9 cellular contexts compared by ENCODE assay signal in the genomic region with DNA sequence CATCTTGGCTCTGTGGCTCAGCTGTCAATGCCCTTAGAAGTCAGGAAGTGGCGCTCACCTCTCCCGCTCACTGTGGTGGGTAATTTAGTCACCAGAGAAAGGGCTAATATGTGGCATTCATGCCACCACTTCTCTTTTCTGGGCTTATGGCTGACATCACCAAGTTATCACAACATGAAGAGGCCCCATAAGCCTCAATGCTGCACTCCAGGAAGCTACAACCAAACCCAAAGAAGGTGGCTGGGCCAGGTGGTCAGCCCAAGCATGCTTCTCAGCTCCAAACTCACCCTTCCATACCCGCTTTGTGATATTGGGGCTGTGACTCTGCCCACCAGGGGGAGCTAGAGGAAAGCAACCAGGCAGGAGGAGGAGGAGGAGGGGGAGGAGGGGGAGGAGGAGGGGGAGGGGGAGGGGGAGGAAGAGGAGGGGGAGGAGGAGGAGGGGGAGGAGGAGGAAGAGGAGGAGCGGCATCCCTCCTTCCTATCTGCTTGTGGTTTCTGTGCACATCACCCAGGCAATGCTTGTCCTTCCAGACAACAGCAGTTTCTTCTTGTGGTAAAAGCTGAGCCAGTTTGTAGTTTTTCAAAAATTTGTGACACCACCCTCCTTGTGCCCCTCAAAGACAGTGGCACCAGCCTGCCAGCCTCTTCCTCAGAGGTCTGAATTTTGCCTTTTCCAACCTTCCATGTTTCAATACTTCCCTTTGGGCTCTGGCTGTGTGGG. TPM values are rescaled to one million over a fixed set of nuclear protein-coding genes. Genes with fewer than 3 reads are reported as not detected.
DNase-seq lines count a peak whose midpoint lies in the region; ATAC-seq and TF ChIP-seq lines count a peak whose summit lies in the region.
"Had no signal": no experiment of that assay in that cellular context is flagged by ENCODE, and none has a peak within 500 bp of the region (broad histone marks: within the 10 kb centered on the region; RNA-seq: fewer than 3 reads in every experiment).

No MANE protein-coding gene starts in this region.

- no peaks in the 10 kb centered on the region for H3K4me1 ChIP-seq in sigmoid colon

- 35 to 62% methylated on average over 4 of the region's 4 CpGs for WGBS in sigmoid colon, 2 donors

- H3K9me3 ChIP-seq in sigmoid colon = no peaks in the 10 kb centered on the region

- TF ChIP-seq POLR2A in sigmoid colon (IDR thresholded peaks at IDR 0.05) = no peak

- no peak for ATAC-seq in GM18520 (IDR thresholded peaks at IDR 0.05; ENCODE audit: unreplicated experiment)

- TF ChIP-seq EP300 in sigmoid colon (IDR thresholded peaks at IDR 0.05) = no peak

- intact Hi-C loops in cardiac septum (cut with DNase I) (loop anchor here (2.0 kb wide), 2 partner anchors 35 to 173 kb away; no protein-coding TSS in a partner anchor), sigmoid colon (cut with DNase I) (no loop called here)

- DNase-seq in SIG-M5 treated with dmso at 0.1 percent for 504 hours (lab: John Stamatoyannopoulos, UW; ENCODE audit: unreplicated experiment) (peak; percentile 37), SIG-M5 (lab: John Stamatoyannopoulos, UW) (no peak), HPDE6-E6E7 (ENCODE audit: extremely low spot score) (peak; percentile 51), SK-N-DZ (ENCODE audit: low spot score) (peak; percentile 54), cardiac septum (ENCODE audit: low spot score) (peak; percentile 79), sigmoid colon (peak; percentile 69)
- peak; percentile 71 for DNase-seq in activated naive CD4-positive, alpha-beta T cell treated with Interleukin-2 at 50 U/mL for 16 hours

- H3K27ac ChIP-seq in sigmoid colon = no peak overlapping the region

- H3K4me3 ChIP-seq in sigmoid colon = no peak overlapping the region

- H3K27me3 ChIP-seq in sigmoid colon = no peaks in the 10 kb centered on the region

- TF ChIP-seq CTCF in sigmoid colon (IDR thresholded peaks at IDR 0.05) = peak in 2 of 4 experiments; percentile 25 to 29

- no peaks in the 10 kb centered on the region for H3K36me3 ChIP-seq in sigmoid colon

RNA-seq across cellular contexts. Expression of a gene that starts 42.1 kb away (rescaled TPM):
- 1.8 and 3.3 TPM in 2 replicates for polyA plus RNA-seq in SK-N-DZ (2014; cell fraction: cytosol; rRNA removed)
- 1.6 and 2.4 TPM in 2 replicates for polyA plus RNA-seq in SK-N-DZ (2014; cell fraction: nucleus; rRNA removed)
- not detected for total RNA-seq in cardiac septum
- not detected for total RNA-seq in sigmoid colon
- polyA plus RNA-seq in sigmoid colon = not detected

RNA-seq across cellular contexts. Expression of a gene that starts 55.2 kb away (rescaled TPM):
- polyA plus RNA-seq in SK-N-DZ (2014; cell fraction: cytosol; rRNA removed) = not detected in 2 replicates
- not detected in 2 replicates for polyA plus RNA-seq in SK-N-DZ (2014; cell fraction: nucleus; rRNA removed)
- total RNA-seq in cardiac septum = not detected
- total RNA-seq in sigmoid colon = under 1 TPM in 1 of 4 donors, not detected in 3; 0.14 TPM
- polyA plus RNA-seq in sigmoid colon = under 1 TPM in 1 of 3 donors, not detected in 2; 0.03 TPM
- total RNA-seq: skeletal muscle tissue had no signal
